ENCODE assay signal across 8 cellular contexts in the genomic region with DNA sequence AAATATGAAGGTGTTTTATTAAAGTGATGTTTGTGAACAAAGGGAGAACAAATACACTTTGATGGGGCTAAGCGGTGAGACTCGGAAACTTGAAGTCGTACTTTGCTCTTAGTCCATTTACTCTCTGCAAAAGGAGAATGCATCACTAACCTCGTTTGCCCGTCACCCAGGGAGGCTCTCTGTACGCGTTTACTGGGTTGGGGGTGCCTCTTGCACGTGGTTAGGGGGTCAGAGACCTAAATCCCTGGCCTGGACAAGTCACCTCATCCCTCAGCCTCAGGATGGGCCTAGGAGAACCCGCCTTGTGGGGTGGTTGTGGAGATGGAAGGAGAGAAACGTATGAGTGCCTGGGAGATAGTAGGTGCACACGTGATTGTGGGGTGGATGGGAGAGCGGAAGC. TPM values are rescaled to one million over a fixed set of nuclear protein-coding genes. Genes with fewer than 3 reads are reported as not detected.
DNase-seq lines count a peak whose midpoint lies in the region; ATAC-seq, FAIRE-seq and TF ChIP-seq lines count a peak whose summit lies in the region.

No MANE protein-coding gene starts in this region.

- H3K27me3 Mint-ChIP-seq in activated CD4-positive, alpha-beta T cell treated with anti-CD3 and anti-CD28 coated beads, Interleukin-2, amount 10 ng/mL, durations not matched to agents 7 days and 5 days, result no peaks in the 10 kb centered on the region
- no peaks in the 10 kb centered on the region for H3K27me3 Mint-ChIP-seq in activated T-helper 1 cell treated with anti-CD3 and anti-CD28 coated beads, Interleukin-12 subunit alpha, Interleukin-12 subunit beta, Interleukin-2, Interleukin-4 antibody, amounts not matched to agents 30 ng/mL and 10 ng/mL and 1 ng/mL, durations not matched to agents 14 hours and 24 hours and 36 hours (ENCODE audit: insufficient read depth)

- H3K27ac ChIP-seq in iPS-20b (ENCODE audit: low read length) (no peak overlapping the region), suprapubic skin (no peak overlapping the region), small intestine (ENCODE audit: low read depth in 1 of 2, low read length in 1 of 2) (peak overlapping the region in 1 of 2 donors; percentile 4)

- H3K4me3 ChIP-seq in iPS-20b (ENCODE audit: low read length), result peak overlapping the region; percentile 54
- peak overlapping the region; percentile 79 for H3K4me3 ChIP-seq in suprapubic skin
- H3K4me3 ChIP-seq in small intestine (ENCODE audit: low read depth in 1 of 2, low read length in 2 of 2), result no peak overlapping the region

- peaks cover 20% of the 10 kb centered on the region for H3K27me3 ChIP-seq in iPS-20b (ENCODE audit: insufficient read depth, low read length)
- H3K27me3 ChIP-seq in suprapubic skin, result no peaks in the 10 kb centered on the region
- H3K27me3 ChIP-seq in small intestine (ENCODE audit: control insufficient read depth in 2 of 2, insufficient read depth in 2 of 2, low read length in 2 of 2), result no peaks in the 10 kb centered on the region

- H3K27ac Mint-ChIP-seq in activated CD4-positive, alpha-beta T cell treated with anti-CD3 and anti-CD28 coated beads, Interleukin-2, amount 10 ng/mL, durations not matched to agents 7 days and 5 days, result peak overlapping the region; percentile 95
- peak overlapping the region; percentile 89 for H3K27ac Mint-ChIP-seq in activated T-helper 1 cell treated with anti-CD3 and anti-CD28 coated beads, Interleukin-12 subunit alpha, Interleukin-12 subunit beta, Interleukin-2, Interleukin-4 antibody, amounts not matched to agents 30 ng/mL and 10 ng/mL and 1 ng/mL, durations not matched to agents 14 hours and 24 hours and 36 hours

- POLR2A ChIA-PET in activated CD4-positive, alpha-beta T cell treated with anti-CD3 and anti-CD28 coated beads, Interleukin-2, amount 10 ng/mL, durations not matched to agents 7 days and 5 days (lab: Charles Lee), result interaction anchor here (1.0 to 1.1 kb wide), 2 partner anchors 84 to 200 kb away, joined by 3 to 6 read pairs; a partner anchor contains a TSS

- H3K36me3 ChIP-seq in iPS-20b (ENCODE audit: insufficient read depth, low read depth, low read length) (peaks cover 7% of the 10 kb centered on the region; the same call in 1 of the 2 replicates), suprapubic skin (no peaks in the 10 kb centered on the region), small intestine (ENCODE audit: control insufficient read depth in 2 of 2, insufficient read depth in 2 of 2, low read length in 2 of 2) (no peaks in the 10 kb centered on the region)

- FAIRE-seq in small intestine (lab: Jason Lieb, UNC), result no peak

- TF ChIP-seq CTCF in suprapubic skin (IDR thresholded peaks at IDR 0.05), result no peak

- WGBS in suprapubic skin, result 74% methylated on average over 12 of the region's 12 CpGs
- WGBS in small intestine, 3 donors, result 22 to 52% (median 36%) methylated on average over 12 of the region's 12 CpGs

- H3K9me3 Mint-ChIP-seq in activated CD4-positive, alpha-beta T cell treated with anti-CD3 and anti-CD28 coated beads, Interleukin-2, amount 10 ng/mL, durations not matched to agents 7 days and 5 days, result no peaks in the 10 kb centered on the region
- no peaks in the 10 kb centered on the region for H3K9me3 Mint-ChIP-seq in activated T-helper 1 cell treated with anti-CD3 and anti-CD28 coated beads, Interleukin-12 subunit alpha, Interleukin-12 subunit beta, Interleukin-2, Interleukin-4 antibody, amounts not matched to agents 30 ng/mL and 10 ng/mL and 1 ng/mL, durations not matched to agents 14 hours and 24 hours and 36 hours

- H3K9me3 ChIP-seq in iPS-20b (ENCODE audit: insufficient read depth, low read depth, low read length) (peaks cover 8% of the 10 kb centered on the region), suprapubic skin (no peaks in the 10 kb centered on the region), small intestine (ENCODE audit: control insufficient read depth, low read depth) (no peaks in the 10 kb centered on the region)

- no peak for TF ChIP-seq EP300 in suprapubic skin (IDR thresholded peaks at IDR 0.05)

- peak; percentile 11 for DNase-seq in activated CD4-positive, alpha-beta T cell treated with anti-CD3 and anti-CD28 coated beads, Interleukin-2, amount 10 ng/mL, durations not matched to agents 7 days and 5 days
- DNase-seq in activated CD4-positive, alpha-beta T cell treated with anti-CD3 and anti-CD28 coated beads for 48 hours, result no peak
- no peak for DNase-seq in activated T-helper 1 cell treated with anti-CD3 and anti-CD28 coated beads, Interleukin-12 subunit alpha, Interleukin-12 subunit beta, Interleukin-2, Interleukin-4 antibody, amounts not matched to agents 30 ng/mL and 10 ng/mL and 1 ng/mL, durations not matched to agents 14 hours and 24 hours and 36 hours (ENCODE audit: low spot score)
- no peak for DNase-seq in suprapubic skin (ENCODE audit: low spot score in 2 of 2)
- DNase-seq in small intestine, result no peak

- H3K4me1 ChIP-seq in iPS-20b (ENCODE audit: insufficient read depth, low read length), result peaks cover 2% of the 10 kb centered on the region; the same call in 1 of the 2 replicates
- H3K4me1 ChIP-seq in suprapubic skin, result peaks cover 19% of the 10 kb centered on the region
- peaks cover 0 to 2% of the 10 kb centered on the region in 2 donors for H3K4me1 ChIP-seq in small intestine (ENCODE audit: control insufficient read depth in 2 of 2, insufficient read depth in 1 of 2, low read depth in 1 of 2, low read length in 1 of 2)

- peak overlapping the region; percentile 77; the same call in 1 of the 2 replicates for H3K9ac ChIP-seq in iPS-20b (ENCODE audit: low read depth, low read length)

- CTCF ChIA-PET in activated CD4-positive, alpha-beta T cell treated with anti-CD3 and anti-CD28 coated beads, Interleukin-2, amount 10 ng/mL, durations not matched to agents 7 days and 5 days (lab: Charles Lee), result interaction anchor here (1.0 to 2.8 kb wide), 5 partner anchors 11 to 230 kb away, joined by 3 to 12 read pairs (median 9); no protein-coding TSS in a partner anchor

- H3K4me1 Mint-ChIP-seq in activated CD4-positive, alpha-beta T cell treated with anti-CD3 and anti-CD28 coated beads, Interleukin-2, amount 10 ng/mL, durations not matched to agents 7 days and 5 days, result peaks cover 28% of the 10 kb centered on the region
- H3K4me1 Mint-ChIP-seq in activated T-helper 1 cell treated with anti-CD3 and anti-CD28 coated beads, Interleukin-12 subunit alpha, Interleukin-12 subunit beta, Interleukin-2, Interleukin-4 antibody, amounts not matched to agents 30 ng/mL and 10 ng/mL and 1 ng/mL, durations not matched to agents 14 hours and 24 hours and 36 hours (ENCODE audit: low read depth), result peaks cover 42% of the 10 kb centered on the region

- H3K36me3 Mint-ChIP-seq in activated CD4-positive, alpha-beta T cell treated with anti-CD3 and anti-CD28 coated beads, Interleukin-2, amount 10 ng/mL, durations not matched to agents 7 days and 5 days (ENCODE audit: low read depth), result no peaks in the 10 kb centered on the region
- H3K36me3 Mint-ChIP-seq in activated T-helper 1 cell treated with anti-CD3 and anti-CD28 coated beads, Interleukin-12 subunit alpha, Interleukin-12 subunit beta, Interleukin-2, Interleukin-4 antibody, amounts not matched to agents 30 ng/mL and 10 ng/mL and 1 ng/mL, durations not matched to agents 14 hours and 24 hours and 36 hours (ENCODE audit: low read depth), result peaks cover 1% of the 10 kb centered on the region

- ATAC-seq in GM19035 (IDR thresholded peaks at IDR 0.05; ENCODE audit: unreplicated experiment), result no peak
- no peak for ATAC-seq in GM18861 (IDR thresholded peaks at IDR 0.05; ENCODE audit: unreplicated experiment)

- TF ChIP-seq POLR2A in suprapubic skin (IDR thresholded peaks at IDR 0.05), result no peak

- intact Hi-C loops in activated T-helper 1 cell treated with anti-CD3 and anti-CD28 coated beads, Interleukin-12 subunit alpha, Interleukin-12 subunit beta, Interleukin-2, Interleukin-4 antibody, amounts not matched to agents 30 ng/mL and 10 ng/mL and 1 ng/mL, durations not matched to agents 14 hours and 24 hours and 36 hours (cut with micrococcal nuclease), result loop anchor here (1.0 to 5.0 kb wide), 8 partner anchors 80 to 443 kb away; a partner anchor contains a TSS

- peak overlapping the region; percentile 88 for H3K4me3 Mint-ChIP-seq in activated CD4-positive, alpha-beta T cell treated with anti-CD3 and anti-CD28 coated beads, Interleukin-2, amount 10 ng/mL, durations not matched to agents 7 days and 5 days
- peak overlapping the region; percentile 92 for H3K4me3 Mint-ChIP-seq in activated T-helper 1 cell treated with anti-CD3 and anti-CD28 coated beads, Interleukin-12 subunit alpha, Interleukin-12 subunit beta, Interleukin-2, Interleukin-4 antibody, amounts not matched to agents 30 ng/mL and 10 ng/mL and 1 ng/mL, durations not matched to agents 14 hours and 24 hours and 36 hours

RNA-seq across cellular contexts. Expression of a gene that starts 0.8 kb away (rescaled TPM):
- 10 to 100 TPM; 20.7 to 29.0 TPM for total RNA-seq in activated CD4-positive, alpha-beta T cell treated with anti-CD3 and anti-CD28 coated beads, Interleukin-2, amount 10 ng/mL, durations not matched to agents 7 days and 5 days
- total RNA-seq in activated T-helper 1 cell treated with anti-CD3 and anti-CD28 coated beads, Interleukin-12 subunit alpha, Interleukin-12 subunit beta, Interleukin-2, Interleukin-4 antibody, amounts not matched to agents 30 ng/mL and 10 ng/mL and 1 ng/mL, durations not matched to agents 14 hours and 24 hours and 36 hours, result 26.0 and 30.9 TPM in 2 replicates
- 10 to 100 TPM in 2 of 4 donors, 1 to 10 TPM in 2; 8.2 to 29.0 (median 17.7) TPM for total RNA-seq in suprapubic skin
- polyA plus RNA-seq in small intestine, result 10 to 100 TPM; 21.9 to 29.5 (median 25.9) TPM

RNA-seq across cellular contexts. Expression of a gene that starts 40.1 kb away (rescaled TPM):
- not detected for total RNA-seq in activated CD4-positive, alpha-beta T cell treated with anti-CD3 and anti-CD28 coated beads, Interleukin-2, amount 10 ng/mL, durations not matched to agents 7 days and 5 days
- total RNA-seq in activated T-helper 1 cell treated with anti-CD3 and anti-CD28 coated beads, Interleukin-12 subunit alpha, Interleukin-12 subunit beta, Interleukin-2, Interleukin-4 antibody, amounts not matched to agents 30 ng/mL and 10 ng/mL and 1 ng/mL, durations not matched to agents 14 hours and 24 hours and 36 hours, result not detected in 2 replicates
- not detected for total RNA-seq in suprapubic skin
- polyA plus RNA-seq in small intestine, result not detected

Comparison
In these comparisons a context has a peak if more than half of its experiments do, and no peak if none do; other contexts are left out.
1. H3K4me3 ChIP-seq: peak in iPS-20b (single experiment) and suprapubic skin (single experiment); none in small intestine (0 of 2).